1 cellular context compared by ENCODE assay signal in genomic region chr6:30206799-30207618, GRCh38.
TF ChIP-seq lines count a peak whose summit lies in the region.

No MANE protein-coding gene starts in this region.

TF ChIP-seq in H1, 55 proteins besides CTCF, POLR2A, EP300 and RAD21:
- TF ChIP-seq SIRT6 (IDR thresholded peaks at IDR 0.05; ENCODE audit: low read length): no peak
- TF ChIP-seq SIX5 (IDR thresholded peaks at IDR 0.05; ENCODE audit: low read depth, low read length): no peak
- no peak for TF ChIP-seq JUND (IDR thresholded peaks at IDR 0.05; ENCODE audit: low read length)
- TF ChIP-seq GTF2F1 (IDR thresholded peaks at IDR 0.05; ENCODE audit: borderline replicate concordance, low read depth, low read length): no peak
- no peak for TF ChIP-seq TAF7 (optimal IDR thresholded peaks at IDR 0.05; ENCODE audit: borderline replicate concordance, low read depth, low read length)
- TF ChIP-seq SAP30 (IDR thresholded peaks at IDR 0.05; ENCODE audit: insufficient read depth, insufficient replicate concordance, low read length): no peak
- no peak for TF ChIP-seq CREB1 (IDR thresholded peaks at IDR 0.05)
- TF ChIP-seq, protein P1, sequence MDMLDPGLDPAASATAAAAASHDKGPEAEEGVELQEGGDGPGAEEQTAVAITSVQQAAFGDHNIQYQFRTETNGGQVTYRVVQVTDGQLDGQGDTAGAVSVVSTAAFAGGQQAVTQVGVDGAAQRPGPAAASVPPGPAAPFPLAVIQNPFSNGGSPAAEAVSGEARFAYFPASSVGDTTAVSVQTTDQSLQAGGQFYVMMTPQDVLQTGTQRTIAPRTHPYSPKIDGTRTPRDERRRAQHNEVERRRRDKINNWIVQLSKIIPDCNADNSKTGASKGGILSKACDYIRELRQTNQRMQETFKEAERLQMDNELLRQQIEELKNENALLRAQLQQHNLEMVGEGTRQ (IDR thresholded peaks at IDR 0.05; ENCODE audit: low read length): no peak; the same call in 1 of the 2 replicates
